ENCODE assay signal across 1 cellular context in the genomic region with DNA sequence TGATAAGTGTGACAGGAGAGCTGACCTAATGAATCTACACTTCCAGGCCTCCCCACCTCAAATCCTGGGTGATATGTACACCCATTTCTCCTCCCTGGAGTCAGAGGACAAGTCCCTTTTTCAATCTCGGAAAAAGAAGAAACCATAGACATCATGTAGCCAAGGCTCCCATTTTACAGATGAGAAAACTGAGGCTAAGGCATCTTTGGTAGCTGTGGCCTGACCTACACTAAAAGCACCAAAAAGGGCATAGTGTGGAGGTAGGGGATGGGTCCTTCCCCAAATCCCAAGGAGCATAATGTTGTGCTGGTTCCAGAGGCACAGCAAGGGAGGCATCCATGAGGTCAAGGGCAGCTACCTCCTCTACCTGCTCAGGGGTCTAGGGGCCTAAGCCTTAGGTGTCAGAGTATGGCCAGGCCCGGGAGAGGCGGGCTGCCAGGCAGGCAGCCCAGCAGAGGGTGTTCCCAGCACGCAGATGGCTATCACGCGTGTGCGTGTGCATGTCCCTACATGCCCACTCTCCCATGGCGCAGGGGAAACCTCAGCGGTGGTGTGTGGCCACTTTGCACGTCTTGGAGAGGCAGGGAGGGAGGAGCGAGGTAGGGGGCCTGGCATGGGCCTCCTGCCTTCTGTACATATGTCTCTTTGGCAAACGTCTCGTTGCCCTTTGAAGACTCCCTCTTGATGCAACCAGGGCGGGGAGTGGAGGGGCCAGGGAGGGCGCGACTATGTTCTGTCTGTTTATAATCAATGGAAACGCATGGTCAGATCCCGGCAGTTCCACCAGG.
TF ChIP-seq lines count a peak whose summit lies in the region.

No MANE protein-coding gene starts in this region.

TF ChIP-seq in IMR-90, 13 proteins besides CTCF, POLR2A, EP300 and RAD21 (continued from another document):
- TF ChIP-seq, protein P1, sequence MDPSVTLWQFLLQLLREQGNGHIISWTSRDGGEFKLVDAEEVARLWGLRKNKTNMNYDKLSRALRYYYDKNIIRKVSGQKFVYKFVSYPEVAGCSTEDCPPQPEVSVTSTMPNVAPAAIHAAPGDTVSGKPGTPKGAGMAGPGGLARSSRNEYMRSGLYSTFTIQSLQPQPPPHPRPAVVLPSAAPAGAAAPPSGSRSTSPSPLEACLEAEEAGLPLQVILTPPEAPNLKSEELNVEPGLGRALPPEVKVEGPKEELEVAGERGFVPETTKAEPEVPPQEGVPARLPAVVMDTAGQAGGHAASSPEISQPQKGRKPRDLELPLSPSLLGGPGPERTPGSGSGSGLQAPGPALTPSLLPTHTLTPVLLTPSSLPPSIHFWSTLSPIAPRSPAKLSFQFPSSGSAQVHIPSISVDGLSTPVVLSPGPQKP (IDR thresholded peaks at IDR 0.05; ENCODE audit: borderline replicate concordance, low read depth, low read length) = no peak
- TF ChIP-seq, protein P2, sequence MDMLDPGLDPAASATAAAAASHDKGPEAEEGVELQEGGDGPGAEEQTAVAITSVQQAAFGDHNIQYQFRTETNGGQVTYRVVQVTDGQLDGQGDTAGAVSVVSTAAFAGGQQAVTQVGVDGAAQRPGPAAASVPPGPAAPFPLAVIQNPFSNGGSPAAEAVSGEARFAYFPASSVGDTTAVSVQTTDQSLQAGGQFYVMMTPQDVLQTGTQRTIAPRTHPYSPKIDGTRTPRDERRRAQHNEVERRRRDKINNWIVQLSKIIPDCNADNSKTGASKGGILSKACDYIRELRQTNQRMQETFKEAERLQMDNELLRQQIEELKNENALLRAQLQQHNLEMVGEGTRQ (IDR thresholded peaks at IDR 0.05; ENCODE audit: low read depth, low read length) = no peak
- TF ChIP-seq FOS (IDR thresholded peaks at IDR 0.05; ENCODE audit: low read depth, low read length) (no peak), NFE2L2 (IDR thresholded peaks at IDR 0.05; ENCODE audit: low read depth, low read length) (no peak), RFX5 (IDR thresholded peaks at IDR 0.05; ENCODE audit: low read depth, low read length) (no peak), MXI1 (IDR thresholded peaks at IDR 0.05; ENCODE audit: borderline replicate concordance, low read depth, low read length) (no peak), MAFK (IDR thresholded peaks at IDR 0.05; ENCODE audit: low read depth, low read length) (no peak), RCOR1 (IDR thresholded peaks at IDR 0.05; ENCODE audit: insufficient replicate concordance, low read length) (no peak), BHLHE40 (IDR thresholded peaks at IDR 0.05; ENCODE audit: low read depth, low read length) (no peak), MAZ (IDR thresholded peaks at IDR 0.05; ENCODE audit: borderline replicate concordance, low read depth, low read length) (no peak), SMC3 (IDR thresholded peaks at IDR 0.05; ENCODE audit: low read depth, low read length) (no peak), CEBPB (IDR thresholded peaks at IDR 0.05; ENCODE audit: low read depth, low read length) (no peak)
